1 cellular context compared by ENCODE assay signal in the genomic region with DNA sequence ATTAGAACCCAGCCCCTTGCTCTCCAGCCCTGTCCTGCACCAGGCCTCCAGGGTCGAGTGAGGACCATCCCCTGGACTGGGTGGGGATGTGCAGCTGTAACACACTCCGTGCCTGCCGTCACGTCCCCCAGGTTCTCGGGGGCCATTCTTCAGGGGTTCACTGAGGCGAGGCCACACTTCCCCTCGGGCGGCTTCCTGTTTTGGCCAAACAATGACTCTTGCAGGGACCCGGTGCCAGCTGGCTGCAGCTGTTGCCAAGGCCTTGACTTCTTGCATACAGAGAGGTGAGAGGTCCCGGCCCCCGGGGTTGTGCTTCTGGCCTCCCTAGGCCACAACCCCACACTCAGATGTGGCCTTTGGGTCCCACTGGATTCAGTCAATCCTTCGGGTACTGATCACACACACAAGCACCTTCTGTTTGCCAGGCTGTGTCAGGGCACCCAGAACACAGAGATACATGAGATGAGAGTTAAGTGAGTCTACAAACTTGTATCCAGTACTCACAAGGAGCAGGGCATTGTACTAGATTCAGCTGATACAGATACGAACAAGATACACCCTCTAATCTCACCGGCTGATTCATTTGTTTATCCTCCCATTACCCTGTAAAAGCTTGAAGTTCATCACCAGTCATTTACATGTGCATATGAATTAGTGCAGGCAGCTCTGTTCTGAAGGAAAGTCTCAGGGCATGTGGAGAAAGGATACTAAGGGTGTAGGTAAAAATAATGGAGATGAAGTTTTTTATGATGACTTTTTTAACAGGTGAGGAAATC.
TF ChIP-seq lines count a peak whose summit lies in the region.

No MANE protein-coding gene starts in this region.

TF ChIP-seq in GM23338, 12 proteins besides CTCF, POLR2A, EP300 and RAD21 (continued from another document):
- TF ChIP-seq, protein P1, sequence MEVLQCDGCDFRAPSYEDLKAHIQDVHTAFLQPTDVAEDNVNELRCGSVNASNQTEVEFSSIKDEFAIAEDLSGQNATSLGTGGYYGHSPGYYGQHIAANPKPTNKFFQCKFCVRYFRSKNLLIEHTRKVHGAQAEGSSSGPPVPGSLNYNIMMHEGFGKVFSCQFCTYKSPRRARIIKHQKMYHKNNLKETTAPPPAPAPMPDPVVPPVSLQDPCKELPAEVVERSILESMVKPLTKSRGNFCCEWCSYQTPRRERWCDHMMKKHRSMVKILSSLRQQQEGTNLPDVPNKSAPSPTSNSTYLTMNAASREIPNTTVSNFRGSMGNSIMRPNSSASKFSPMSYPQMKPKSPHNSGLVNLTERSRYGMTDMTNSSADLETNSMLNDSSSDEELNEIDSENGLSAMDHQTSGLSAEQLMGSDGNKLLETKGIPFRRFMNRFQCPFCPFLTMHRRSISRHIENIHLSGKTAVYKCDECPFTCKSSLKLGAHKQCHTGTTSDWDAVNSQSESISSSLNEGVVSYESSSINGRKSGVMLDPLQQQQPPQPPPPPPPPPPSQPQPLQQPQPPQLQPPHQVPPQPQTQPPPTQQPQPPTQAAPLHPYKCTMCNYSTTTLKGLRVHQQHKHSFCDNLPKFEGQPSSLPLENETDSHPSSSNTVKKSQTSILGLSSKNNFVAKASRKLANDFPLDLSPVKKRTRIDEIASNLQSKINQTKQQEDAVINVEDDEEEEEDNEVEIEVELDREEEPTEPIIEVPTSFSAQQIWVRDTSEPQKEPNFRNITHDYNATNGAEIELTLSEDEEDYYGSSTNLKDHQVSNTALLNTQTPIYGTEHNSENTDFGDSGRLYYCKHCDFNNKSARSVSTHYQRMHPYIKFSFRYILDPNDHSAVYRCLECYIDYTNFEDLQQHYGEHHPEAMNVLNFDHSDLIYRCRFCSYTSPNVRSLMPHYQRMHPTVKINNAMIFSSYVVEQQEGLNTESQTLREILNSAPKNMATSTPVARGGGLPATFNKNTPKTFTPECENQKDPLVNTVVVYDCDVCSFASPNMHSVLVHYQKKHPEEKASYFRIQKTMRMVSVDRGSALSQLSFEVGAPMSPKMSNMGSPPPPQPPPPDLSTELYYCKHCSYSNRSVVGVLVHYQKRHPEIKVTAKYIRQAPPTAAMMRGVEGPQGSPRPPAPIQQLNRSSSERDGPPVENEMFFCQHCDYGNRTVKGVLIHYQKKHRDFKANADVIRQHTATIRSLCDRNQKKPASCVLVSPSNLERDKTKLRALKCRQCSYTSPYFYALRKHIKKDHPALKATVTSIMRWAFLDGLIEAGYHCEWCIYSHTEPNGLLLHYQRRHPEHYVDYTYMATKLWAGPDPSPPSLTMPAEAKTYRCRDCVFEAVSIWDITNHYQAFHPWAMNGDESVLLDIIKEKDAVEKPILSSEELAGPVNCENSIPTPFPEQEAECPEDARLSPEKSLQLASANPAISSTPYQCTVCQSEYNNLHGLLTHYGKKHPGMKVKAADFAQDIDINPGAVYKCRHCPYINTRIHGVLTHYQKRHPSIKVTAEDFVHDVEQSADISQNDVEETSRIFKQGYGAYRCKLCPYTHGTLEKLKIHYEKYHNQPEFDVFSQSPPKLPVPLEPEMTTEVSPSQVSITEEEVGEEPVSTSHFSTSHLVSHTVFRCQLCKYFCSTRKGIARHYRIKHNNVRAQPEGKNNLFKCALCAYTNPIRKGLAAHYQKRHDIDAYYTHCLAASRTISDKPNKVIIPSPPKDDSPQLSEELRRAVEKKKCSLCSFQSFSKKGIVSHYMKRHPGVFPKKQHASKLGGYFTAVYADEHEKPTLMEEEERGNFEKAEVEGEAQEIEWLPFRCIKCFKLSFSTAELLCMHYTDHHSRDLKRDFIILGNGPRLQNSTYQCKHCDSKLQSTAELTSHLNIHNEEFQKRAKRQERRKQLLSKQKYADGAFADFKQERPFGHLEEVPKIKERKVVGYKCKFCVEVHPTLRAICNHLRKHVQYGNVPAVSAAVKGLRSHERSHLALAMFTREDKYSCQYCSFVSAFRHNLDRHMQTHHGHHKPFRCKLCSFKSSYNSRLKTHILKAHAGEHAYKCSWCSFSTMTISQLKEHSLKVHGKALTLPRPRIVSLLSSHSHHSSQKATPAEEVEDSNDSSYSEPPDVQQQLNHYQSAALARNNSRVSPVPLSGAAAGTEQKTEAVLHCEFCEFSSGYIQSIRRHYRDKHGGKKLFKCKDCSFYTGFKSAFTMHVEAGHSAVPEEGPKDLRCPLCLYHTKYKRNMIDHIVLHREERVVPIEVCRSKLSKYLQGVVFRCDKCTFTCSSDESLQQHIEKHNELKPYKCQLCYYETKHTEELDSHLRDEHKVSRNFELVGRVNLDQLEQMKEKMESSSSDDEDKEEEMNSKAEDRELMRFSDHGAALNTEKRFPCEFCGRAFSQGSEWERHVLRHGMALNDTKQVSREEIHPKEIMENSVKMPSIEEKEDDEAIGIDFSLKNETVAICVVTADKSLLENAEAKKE (CRISPR knock-in tag; IDR thresholded peaks at IDR 0.05): no peak
- TF ChIP-seq NANOG (IDR thresholded peaks at IDR 0.05; ENCODE audit: borderline replicate concordance) (no peak), STAT1 (IDR thresholded peaks at IDR 0.05; ENCODE audit: unreplicated experiment) (no peak), ZNF114 (CRISPR knock-in tag; IDR thresholded peaks at IDR 0.05) (no peak), CREB1 (CRISPR knock-in tag; IDR thresholded peaks at IDR 0.05; ENCODE audit: low read depth) (no peak), JUNB (IDR thresholded peaks at IDR 0.05; ENCODE audit: unreplicated experiment) (no peak)
- TF ChIP-seq, protein P2, sequence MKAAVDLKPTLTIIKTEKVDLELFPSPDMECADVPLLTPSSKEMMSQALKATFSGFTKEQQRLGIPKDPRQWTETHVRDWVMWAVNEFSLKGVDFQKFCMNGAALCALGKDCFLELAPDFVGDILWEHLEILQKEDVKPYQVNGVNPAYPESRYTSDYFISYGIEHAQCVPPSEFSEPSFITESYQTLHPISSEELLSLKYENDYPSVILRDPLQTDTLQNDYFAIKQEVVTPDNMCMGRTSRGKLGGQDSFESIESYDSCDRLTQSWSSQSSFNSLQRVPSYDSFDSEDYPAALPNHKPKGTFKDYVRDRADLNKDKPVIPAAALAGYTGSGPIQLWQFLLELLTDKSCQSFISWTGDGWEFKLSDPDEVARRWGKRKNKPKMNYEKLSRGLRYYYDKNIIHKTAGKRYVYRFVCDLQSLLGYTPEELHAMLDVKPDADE (IDR thresholded peaks at IDR 0.05): no peak
